1 cellular context compared by ENCODE assay signal in the genomic region with DNA sequence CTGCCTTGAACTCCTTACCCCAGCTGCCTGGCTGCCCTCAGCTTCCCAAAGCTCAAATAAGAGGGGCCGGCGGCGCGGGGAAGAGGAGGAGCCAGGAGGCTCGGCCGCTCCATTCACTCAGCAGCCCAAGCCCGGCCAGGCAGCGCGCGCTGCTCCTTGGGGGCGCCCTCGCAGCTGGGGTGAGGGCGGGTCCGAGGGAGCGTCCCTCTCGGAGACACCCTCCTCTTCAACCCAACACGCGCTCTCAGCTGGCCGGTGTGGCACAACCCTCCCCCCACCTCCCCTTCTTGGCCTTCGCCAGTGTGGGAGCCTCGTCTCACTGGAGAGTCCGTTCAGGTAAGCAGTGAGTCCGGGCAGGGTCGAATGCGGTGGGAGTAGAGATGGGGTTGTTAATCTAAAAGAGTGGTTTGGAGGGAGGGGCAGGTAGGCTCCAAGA.
TF ChIP-seq lines count a peak whose summit lies in the region.

Gene WT1, minus strand, starts transcription at position 29 of the 436 bp plus-strand sequence.

TF ChIP-seq in WTC11, 78 proteins besides CTCF, POLR2A, EP300 and RAD21 (continued from another document):
- TF ChIP-seq ERG (CRISPR knock-in tag; IDR thresholded peaks at IDR 0.05) (no peak), SOX15 (CRISPR knock-in tag; IDR thresholded peaks at IDR 0.05) (no peak)
